9 cellular contexts compared by ENCODE assay signal in genomic region chr3:117486709-117487394, GRCh38.
DNase-seq lines count a peak whose midpoint lies in the region; ATAC-seq and TF ChIP-seq lines count a peak whose summit lies in the region.
"Had no signal": no experiment of that assay in that cellular context is flagged by ENCODE, and none has a peak within 500 bp of the region (broad histone marks: within the 10 kb centered on the region; RNA-seq: fewer than 3 reads in every experiment).

No MANE protein-coding gene starts in this region.

- H3K79me2 ChIP-seq in KMS-11 (ENCODE audit: insufficient read depth, low read depth): no peaks in the 10 kb centered on the region

- no peak overlapping the region for H2AFZ ChIP-seq in KMS-11 (ENCODE audit: low read depth)

- H4K20me1 ChIP-seq in KMS-11 (ENCODE audit: insufficient read depth): no peaks in the 10 kb centered on the region

- no peak for TF ChIP-seq CTCF in KMS-11 (conservative IDR thresholded peaks at IDR 0.05; ENCODE audit: low read depth, low read length)
- no peak for TF ChIP-seq CTCF in GM10266 (IDR thresholded peaks at IDR 0.05; ENCODE audit: control insufficient read depth, insufficient read depth, low read depth, missing control alignments)

- H3K36me3 ChIP-seq in KMS-11 (ENCODE audit: insufficient read depth): no peaks in the 10 kb centered on the region

- no peak overlapping the region for H3K4me3 ChIP-seq in KMS-11 (IDR thresholded peaks at IDR 0.05; ENCODE audit: insufficient read depth, low read depth, low read length)

- H3K9ac ChIP-seq in KMS-11: no peak overlapping the region

- ATAC-seq in GM19043 (IDR thresholded peaks at IDR 0.05; ENCODE audit: low read depth, unreplicated experiment) (peak; percentile 46), HG02642 (IDR thresholded peaks at IDR 0.05; ENCODE audit: poor library complexity, unreplicated experiment) (peak; percentile 82)

- no peak overlapping the region for H3K4me2 ChIP-seq in KMS-11

- DNase-seq in myocyte (ENCODE audit: low read depth): peak; percentile 1
- no peak for DNase-seq in anterior cingulate cortex (lab: John Stamatoyannopoulos, UW)
- DNase-seq in GM10266 (ENCODE audit: extremely low spot score): no peak
- no peak for DNase-seq in GF-D8 (lab: John Stamatoyannopoulos, UW)
- DNase-seq: IMR-90, occipital lobe had no signal

- H3K27ac ChIP-seq in KMS-11: peak overlapping the region; percentile 2; the same call in 1 of the 2 replicates

- no peaks in the 10 kb centered on the region for H3K27me3 ChIP-seq in KMS-11 (ENCODE audit: insufficient read depth, low read depth)

- no peaks in the 10 kb centered on the region for H3K4me1 ChIP-seq in KMS-11 (ENCODE audit: low read depth, poor library complexity, severe bottlenecking)
